Comparison of ENCODE assay signal across 18 cellular contexts in genomic region chr11:125328181-125328580, GRCh38.
"Had no signal": no experiment of that assay in that cellular context is flagged by ENCODE, and none has a peak within 500 bp of the region (broad histone marks: within the 10 kb centered on the region; RNA-seq: fewer than 3 reads in every experiment).

No MANE protein-coding gene starts in this region.

- DNase-seq: effector CD8-positive, alpha-beta T cell; foreskin melanocyte; left colon; left ventricle myocardium superior; mesendoderm; naive thymus-derived CD4-positive, alpha-beta T cell; psoas muscle; retina; right lobe of liver; stimulated activated CD4-positive, alpha-beta T cell treated with anti-CD3 and anti-CD28 coated beads, Interleukin-4, amount 100 ng/mL, for 1 hour; stimulated activated CD8-positive, alpha-beta memory T cell treated with anti-CD3 and anti-CD28 coated beads, Interleukin-4, amount 100 ng/mL, for 48 hours; transverse colon had no signal

- H3K4me3 Mint-ChIP-seq: naive thymus-derived CD4-positive, alpha-beta T cell; stimulated activated effector memory CD8-positive, alpha-beta T cell treated with anti-CD3 and anti-CD28 coated beads, Interleukin-12 subunit alpha, Interleukin-12 subunit beta, amount 100 ng/mL, for 72 hours; stimulated activated naive CD8-positive, alpha-beta T cell treated with anti-CD3 and anti-CD28 coated beads, Interleukin-15, Interleukin-2, amounts not matched to agents 100 ng/mL and 50 ng/mL, for 24 hours had no signal

- H3K27ac Mint-ChIP-seq: naive thymus-derived CD4-positive, alpha-beta T cell; stimulated activated effector memory CD8-positive, alpha-beta T cell treated with anti-CD3 and anti-CD28 coated beads, Interleukin-12 subunit alpha, Interleukin-12 subunit beta, amount 100 ng/mL, for 72 hours; stimulated activated naive CD8-positive, alpha-beta T cell treated with anti-CD3 and anti-CD28 coated beads, Interleukin-15, Interleukin-2, amounts not matched to agents 100 ng/mL and 50 ng/mL, for 24 hours had no signal

- H3K36me3 Mint-ChIP-seq: naive thymus-derived CD4-positive, alpha-beta T cell; stimulated activated effector memory CD8-positive, alpha-beta T cell treated with anti-CD3 and anti-CD28 coated beads, Interleukin-12 subunit alpha, Interleukin-12 subunit beta, amount 100 ng/mL, for 72 hours had no signal

- H3K36me3 ChIP-seq: right lobe of liver, thoracic aorta, transverse colon had no signal

- H3K27ac ChIP-seq: coronary artery, hepatocyte, psoas muscle, right lobe of liver, thoracic aorta, transverse colon had no signal

- H3K9me3 ChIP-seq: psoas muscle, right lobe of liver, thoracic aorta, transverse colon had no signal

- H3K9me3 Mint-ChIP-seq: naive thymus-derived CD4-positive, alpha-beta T cell; stimulated activated effector memory CD8-positive, alpha-beta T cell treated with anti-CD3 and anti-CD28 coated beads, Interleukin-12 subunit alpha, Interleukin-12 subunit beta, amount 100 ng/mL, for 72 hours; stimulated activated naive CD8-positive, alpha-beta T cell treated with anti-CD3 and anti-CD28 coated beads, Interleukin-15, Interleukin-2, amounts not matched to agents 100 ng/mL and 50 ng/mL, for 24 hours had no signal

- H3K4me3 ChIP-seq: coronary artery, hepatocyte, lung, psoas muscle, right lobe of liver, thoracic aorta, transverse colon had no signal

- ATAC-seq: left colon; left ventricle myocardium superior; naive thymus-derived CD4-positive, alpha-beta T cell; psoas muscle; right lobe of liver had no signal

- H3K4me1 ChIP-seq: psoas muscle, right lobe of liver, transverse colon had no signal
